Comparison of ENCODE assay signal across 19 cellular contexts in the genomic region with DNA sequence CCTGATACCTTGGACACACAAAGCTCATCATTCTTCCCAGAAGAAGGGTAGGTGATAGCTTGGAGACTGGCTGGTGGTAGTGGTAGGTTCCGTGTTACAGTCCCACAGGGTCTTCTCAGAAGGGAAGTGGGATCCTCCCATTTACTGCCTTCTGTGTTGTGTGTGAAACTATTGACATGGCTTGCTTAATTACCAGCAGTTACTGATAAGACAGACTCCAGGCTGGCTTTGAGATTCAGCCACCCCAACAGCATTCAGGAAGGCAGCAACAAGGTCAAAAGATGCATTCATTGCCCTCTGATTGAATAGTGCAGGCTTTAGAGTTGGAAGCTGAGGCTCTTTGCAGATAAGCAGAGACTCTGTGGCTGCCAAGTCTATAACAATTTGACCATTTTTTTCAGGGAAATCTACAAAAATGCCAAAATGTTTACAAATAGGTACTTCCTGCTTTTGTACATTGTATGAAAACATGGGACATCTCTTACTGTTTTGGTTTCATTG. TPM values are rescaled to one million over a fixed set of nuclear protein-coding genes. Genes with fewer than 3 reads are reported as not detected.
DNase-seq lines count a peak whose midpoint lies in the region; ATAC-seq and TF ChIP-seq lines count a peak whose summit lies in the region.
"Had no signal": no experiment of that assay in that cellular context is flagged by ENCODE, and none has a peak within 500 bp of the region (broad histone marks: within the 10 kb centered on the region; RNA-seq: fewer than 3 reads in every experiment).

No MANE protein-coding gene starts in this region.

- TF ChIP-seq CTCF in spleen (IDR thresholded peaks at IDR 0.05 in 8 of 11, conservative IDR thresholded peaks at IDR 0.05 in 3 of 11) (no peak), testis (IDR thresholded peaks at IDR 0.05) (no peak)

- intact Hi-C loops in spleen (cut with DNase I; ENCODE audit: low total_unique reads): no loop called here
- intact Hi-C loops in testis (cut with DNase I; ENCODE audit: low total_unique reads): no loop called here

- 44 to 62% (median 54%) methylated on average over 1 of the region's 1 CpG; no CpG with 5 or more reads in 1 of the 5 donors for WGBS in spleen, 5 donors
- 67 to 75% methylated on average over 1 of the region's 1 CpG for WGBS in testis, 2 donors

- peak; percentile 47 for DNase-seq in NCI-H146 (lab: John Stamatoyannopoulos, UW)
- DNase-seq in medulla oblongata (ENCODE audit: extremely low spot score): peak; percentile 49
- DNase-seq in spleen: no peak
- DNase-seq in testis: no peak
- DNase-seq: H9, IMR-90, KG1, MG63, NCI-H1105 treated with DMSO at 0.1 percent for 48 hours, NCI-H1694, NCI-H2029 treated with DMSO at 0.1 percent for 48 hours, NCI-H526 treated with DMSO at 0.1 percent for 48 hours, PC-9, SJCRH30 had no signal

- H3K9me3 ChIP-seq in spleen (no peaks in the 10 kb centered on the region), testis (no peaks in the 10 kb centered on the region)
- H3K9me3 ChIP-seq: MG63, SJCRH30 had no signal

- ATAC-seq in HG03342 (IDR thresholded peaks at IDR 0.05; ENCODE audit: unreplicated experiment) (no peak), HG03039 (IDR thresholded peaks at IDR 0.05; ENCODE audit: unreplicated experiment) (no peak)
- ATAC-seq: GM23338, Right ventricle myocardium inferior had no signal

- H3K36me3 ChIP-seq in spleen: no peaks in the 10 kb centered on the region
- no peaks in the 10 kb centered on the region for H3K36me3 ChIP-seq in testis (ENCODE audit: low read depth, missing control alignments)
- H3K36me3 ChIP-seq: MG63, SJCRH30 had no signal

- TF ChIP-seq POLR2A in spleen (IDR thresholded peaks at IDR 0.05) (no peak), testis (IDR thresholded peaks at IDR 0.05) (no peak)

- H3K4me3 ChIP-seq in spleen (no peak overlapping the region), testis (no peak overlapping the region)
- H3K4me3 ChIP-seq: GM23338, MG63, PC-9, SJCRH30 had no signal

- H3K27me3 ChIP-seq in spleen (replicated peaks in 1 of 7) (peaks cover 0 to 31% (median 0%) of the 10 kb centered on the region in 7 donors), testis (no peaks in the 10 kb centered on the region)
- H3K27me3 ChIP-seq: MG63, SJCRH30 had no signal

- H3K4me1 ChIP-seq in spleen (peaks cover 0 to 26% (median 9%) of the 10 kb centered on the region in 6 donors), testis (peaks cover 19% of the 10 kb centered on the region)
- H3K4me1 ChIP-seq: SJCRH30 had no signal

- H3K27ac ChIP-seq in cingulate gyrus (ENCODE audit: low read depth, low read length) (peak overlapping the region; percentile 65), spleen (peak overlapping the region in 7 of 8 donors; percentile 35 to 60 (median 53)), testis (no peak overlapping the region)
- H3K27ac ChIP-seq: PC-9, SJCRH30 had no signal

RNA-seq across cellular contexts. Expression of gene ARNT2, which starts 7.7 kb away (rescaled TPM):
- total RNA-seq in spleen: 10 to 100 TPM in 5 of 7 donors, 1 to 10 TPM in 2; 5.0 to 12.3 (median 11.2) TPM
- 1 to 10 TPM; 1.9 to 2.4 (median 1.9) TPM for polyA plus RNA-seq in spleen
- total RNA-seq in testis: 10 to 100 TPM; 50.2 to 58.7 TPM
- 34.3 TPM for polyA plus RNA-seq in testis (ENCODE audit: insufficient read depth, low read depth, low replicate concordance)

Comparison
In these comparisons a context has a peak if more than half of its experiments do, and no peak if none do; other contexts are left out.
1. DNase-seq: peak in NCI-H146 (single experiment) and medulla oblongata (single experiment); none in spleen (single experiment) and testis (single experiment).
2. H3K27ac ChIP-seq: peak in cingulate gyrus (single experiment) and spleen (7 of 8); none in testis (0 of 2).